Comparison of ENCODE assay signal across 16 cellular contexts in the genomic region with DNA sequence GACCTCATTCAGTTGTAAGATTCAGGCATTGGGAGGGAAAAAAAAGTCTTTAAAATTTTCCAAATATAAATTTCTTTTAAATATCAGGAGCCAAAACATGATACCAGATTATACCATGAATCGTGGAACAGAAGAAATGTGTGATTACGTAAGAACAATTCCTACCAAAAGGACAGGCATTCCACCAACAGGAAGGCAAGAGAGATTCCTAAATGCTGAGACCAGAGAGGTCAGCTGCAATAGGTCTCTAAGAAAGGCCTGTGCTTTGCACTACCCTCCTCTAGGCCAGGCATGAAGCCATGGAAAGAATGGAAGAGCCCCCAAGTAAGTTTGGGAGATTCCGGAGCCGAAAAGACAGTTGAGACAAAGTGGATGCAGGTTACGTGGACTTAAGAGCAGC.
A peak's percentile ranks its signal among the peaks of the same experiment; 100 is the strongest.
DNase-seq lines count a peak whose midpoint lies in the region; ATAC-seq and TF ChIP-seq lines count a peak whose summit lies in the region.
"Had no signal": no experiment of that assay in that cellular context is flagged by ENCODE, and none has a peak within 500 bp of the region (broad histone marks: within the 10 kb centered on the region; RNA-seq: fewer than 3 reads in every experiment).

No MANE protein-coding gene starts in this region.

- DNase-seq in AG08395 (ENCODE audit: low spot score) (peak; percentile 64), GM04503 (ENCODE audit: low read depth) (peak; percentile 44), choroid plexus epithelial cell (ENCODE audit: low read depth) (peak; percentile 45), iris pigment epithelial cell (ENCODE audit: low read depth) (peak; percentile 60), GM20000 (ENCODE audit: low spot score) (no peak), ureter (ENCODE audit: low spot score) (no peak), NAMALWA (ENCODE audit: low spot score) (no peak)
- DNase-seq: CD4-positive, alpha-beta T cell; H9; NCI-H1105; NCI-H2081; NCI-H510A; NCI-H82; SHP77 had no signal

- ATAC-seq in HG03039 (IDR thresholded peaks at IDR 0.05; ENCODE audit: unreplicated experiment) = no peak

- no peak overlapping the region for H3K4me3 ChIP-seq in choroid plexus epithelial cell (ENCODE audit: low read depth, low read length)
- H3K4me3 ChIP-seq: SK-N-MC had no signal

- no peak for TF ChIP-seq CTCF in choroid plexus epithelial cell (conservative IDR thresholded peaks at IDR 0.05; ENCODE audit: low read depth, low read length)
- no peak for TF ChIP-seq CTCF in GM20000 (IDR thresholded peaks at IDR 0.05; ENCODE audit: extremely low read depth, missing control alignments)

Comparison
In these comparisons a context has a peak if more than half of its experiments do, and no peak if none do; other contexts are left out.
1. DNase-seq: peak in AG08395 (single experiment), GM04503 (single experiment), choroid plexus epithelial cell (single experiment) and iris pigment epithelial cell (single experiment); none in GM20000 (single experiment), ureter (single experiment) and NAMALWA (single experiment).